33 cellular contexts compared by ENCODE assay signal in the genomic region with DNA sequence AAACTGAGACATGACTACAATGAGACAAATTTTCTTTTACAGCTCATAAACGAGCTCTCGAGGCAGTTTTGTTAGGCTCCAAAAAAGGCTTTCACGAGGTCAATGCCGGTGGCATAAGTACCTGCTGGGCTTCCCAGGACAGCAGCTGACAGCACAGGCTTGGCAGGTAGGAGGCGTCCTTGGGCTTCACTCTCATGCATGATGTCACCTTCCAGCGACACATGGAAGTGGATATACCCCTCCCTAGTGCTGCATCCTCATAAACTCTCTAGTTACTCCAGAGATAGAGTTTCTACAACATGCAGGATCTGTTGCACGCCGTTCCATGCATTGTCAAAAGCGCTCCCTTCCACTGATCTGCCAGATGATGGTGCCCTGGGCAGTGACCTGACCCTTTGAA.
DNase-seq lines count a peak whose midpoint lies in the region; ATAC-seq and TF ChIP-seq lines count a peak whose summit lies in the region.
"Had no signal": no experiment of that assay in that cellular context is flagged by ENCODE, and none has a peak within 500 bp of the region (broad histone marks: within the 10 kb centered on the region; RNA-seq: fewer than 3 reads in every experiment).

No MANE protein-coding gene starts in this region.

- no peak overlapping the region for H3K56ac ChIP-seq in H9 (ENCODE audit: insufficient read length, low read depth, low read length)

- no peak overlapping the region for H3K4me3 ChIP-seq in kidney epithelial cell (ENCODE audit: low read depth, low read length)
- H3K4me3 ChIP-seq: breast epithelium, dorsolateral prefrontal cortex, HAP-1, heart left ventricle had no signal

- H4K91ac ChIP-seq in H9 (ENCODE audit: insufficient read length, low read depth, low read length): no peak overlapping the region

- no peak overlapping the region for H3K27ac Mint-ChIP-seq in H9
- H3K27ac Mint-ChIP-seq: activated CD4-positive, alpha-beta T cell treated with anti-CD3 and anti-CD28 coated beads, Interleukin-2, amount 10 ng/mL, durations not matched to agents 24 days and 14 days; activated naive CD8-positive, alpha-beta T cell; IgD-negative memory B cell; natural killer cell treated with Interleukin-12 subunit alpha and Interleukin-12 subunit beta and Interleukin-15 and Interleukin-18, amount 100 ng/mL, for 72 hours had no signal

- no peaks in the 10 kb centered on the region for H3K36me3 Mint-ChIP-seq in H9 (ENCODE audit: insufficient read depth in 1 of 3, low read depth in 3 of 3)
- H3K36me3 Mint-ChIP-seq: activated naive CD8-positive, alpha-beta T cell; IgD-negative memory B cell; natural killer cell treated with Interleukin-12 subunit alpha and Interleukin-12 subunit beta and Interleukin-15 and Interleukin-18, amount 100 ng/mL, for 72 hours had no signal

- no peak overlapping the region for H3T11ph ChIP-seq in H9 (ENCODE audit: low read length)

- peaks cover 4% of the 10 kb centered on the region; the same call in 1 of the 2 replicates for H3K27me3 Mint-ChIP-seq in H9 (ENCODE audit: low read depth)
- H3K27me3 Mint-ChIP-seq: activated naive CD8-positive, alpha-beta T cell had no signal

- in situ Hi-C loops in SK-MEL-5 (cut with HindIII; ENCODE audit: low pct_unique_long_range_greater_than_20kb, low sequenced_read_pairs): no loop called here

- no CpG with 5 or more reads among the region's 9 CpGs for WGBS in H9 (ENCODE audit: extremely low coverage, insufficient read length, low lambda C conversion rate)

- no peak overlapping the region for H3K4me2 ChIP-seq in H9 (ENCODE audit: insufficient read depth, insufficient read length, low read length)

- H2BK120ac ChIP-seq in H9 (ENCODE audit: low read depth, low read length, poor library complexity, severe bottlenecking): no peak overlapping the region

- peak; percentile 17 for DNase-seq in DMS53 (lab: John Stamatoyannopoulos, UW)
- no peak for DNase-seq in DMS53 treated with DMSO at 0.1 percent for 48 hours (lab: John Stamatoyannopoulos, UW; ENCODE audit: unreplicated experiment)
- DNase-seq in H9: peak; percentile 66
- peak; percentile 14 for DNase-seq in SK-MEL-5 (ENCODE audit: low read depth, low spot score)
- DNase-seq in kidney epithelial cell (ENCODE audit: low read depth): no peak
- DNase-seq in activated CD8-positive, alpha-beta memory T cell treated with anti-CD3 and anti-CD28 coated beads, Interleukin-2, amount 50 U/mL, for 4 hours: no peak
- DNase-seq: 8988T; activated CD4-positive, alpha-beta T cell treated with anti-CD3 and anti-CD28 coated beads, Interleukin-2, amount 10 ng/mL, durations not matched to agents 24 days and 14 days; activated effector memory CD4-positive, alpha-beta T cell treated with Interleukin-2 at 50 U/mL for 16 hours; activated T-cell treated with anti-CD3 and anti-CD28 coated beads, Interleukin-2, amount 50 U/mL, for 1 hour; anterior cingulate cortex; COR-L47; dorsolateral prefrontal cortex; foreskin melanocyte; GDM1; heart left ventricle; left cardiac atrium; NCI-H1105; NCI-H187 treated with DMSO at 0.1 percent for 48 hours; NCI-H526 treated with DMSO at 0.1 percent for 48 hours; stimulated activated CD4-positive, alpha-beta T cell treated with anti-CD3 and anti-CD28 coated beads, Interleukin-15, amount 100 ng/mL, for 24 hours; stimulated activated CD4-positive, alpha-beta T cell treated with anti-CD3 and anti-CD28 coated beads, Interleukin-4, amount 100 ng/mL, for 4 hours; T1000; trophoblast cell had no signal

- H4K5ac ChIP-seq in H9 (ENCODE audit: insufficient read length, low read depth, low read length): no peak overlapping the region

- no peak overlapping the region for H2BK12ac ChIP-seq in H9 (ENCODE audit: insufficient read length, low read depth, low read length)

- no peaks in the 10 kb centered on the region for H3K4me1 ChIP-seq in H9 (ENCODE audit: insufficient read depth, low read length)
- H3K4me1 ChIP-seq: breast epithelium, HAP-1 had no signal

- no peak overlapping the region for H3K4ac ChIP-seq in H9 (ENCODE audit: low read depth, low read length)

- H3K79me2 ChIP-seq in H9 (ENCODE audit: insufficient read depth, low read length): no peaks in the 10 kb centered on the region

- H2AFZ ChIP-seq in H9 (ENCODE audit: low read length): no peak overlapping the region

- no peaks in the 10 kb centered on the region for H3K9me3 Mint-ChIP-seq in H9
- H3K9me3 Mint-ChIP-seq: activated CD4-positive, alpha-beta T cell treated with anti-CD3 and anti-CD28 coated beads, Interleukin-2, amount 10 ng/mL, durations not matched to agents 24 days and 14 days; natural killer cell treated with Interleukin-12 subunit alpha and Interleukin-12 subunit beta and Interleukin-15 and Interleukin-18, amount 100 ng/mL, for 72 hours had no signal

- no peaks in the 10 kb centered on the region for H3K23me2 ChIP-seq in H9 (ENCODE audit: insufficient read length, low read depth, low read length, poor library complexity, severe bottlenecking)

- H2AK5ac ChIP-seq in H9 (ENCODE audit: insufficient read length, low read length): no peak overlapping the region

- peaks cover 2 to 6% of the 10 kb centered on the region in 2 experiments; a peak in 2 of 4 replicates for H3K4me1 Mint-ChIP-seq in H9

- H3K23ac ChIP-seq in H9 (ENCODE audit: insufficient read length, low read depth, low read length): no peak overlapping the region

- H4K20me1 ChIP-seq in H9 (ENCODE audit: control insufficient read depth, insufficient read depth, insufficient read length): no peaks in the 10 kb centered on the region

- ATAC-seq in GM18517 (IDR thresholded peaks at IDR 0.05; ENCODE audit: unreplicated experiment): no peak
- no peak for ATAC-seq in GM18861 (IDR thresholded peaks at IDR 0.05; ENCODE audit: unreplicated experiment)
- ATAC-seq: heart left ventricle; left cardiac atrium; natural killer cell treated with Interleukin-12 subunit alpha and Interleukin-12 subunit beta and Interleukin-15 and Interleukin-18, amount 100 ng/mL, for 72 hours had no signal

- no peaks in the 10 kb centered on the region for H3K9me3 ChIP-seq in H9 (ENCODE audit: control insufficient read depth, low read depth, low read length)
- H3K9me3 ChIP-seq: breast epithelium, HAP-1, heart left ventricle had no signal

- no peak overlapping the region for H4K8ac ChIP-seq in H9 (replicated peaks; ENCODE audit: insufficient read length, low read depth, low read length)

- no peak overlapping the region for H3K27ac ChIP-seq in H9 (ENCODE audit: insufficient read length, low read depth, low read length)
- H3K27ac ChIP-seq: breast epithelium, C4-2B, dorsolateral prefrontal cortex, heart left ventricle, VCaP had no signal

- H3K36me3 ChIP-seq in kidney epithelial cell (ENCODE audit: control insufficient read depth, insufficient read depth, low read length): no peaks in the 10 kb centered on the region
- H3K36me3 ChIP-seq: breast epithelium, HAP-1, heart left ventricle had no signal

- H3K79me1 ChIP-seq in H9 (ENCODE audit: insufficient read depth, low read depth, low read length, poor library complexity, severe bottlenecking): no peaks in the 10 kb centered on the region

- peak; percentile 52 for TF ChIP-seq CTCF in H9 (conservative IDR thresholded peaks at IDR 0.05)
- peak; percentile 2 for TF ChIP-seq CTCF in kidney epithelial cell (IDR thresholded peaks at IDR 0.05; ENCODE audit: insufficient read depth, low read length, poor library complexity, severe bottlenecking)

- no peak overlapping the region for H2BK15ac ChIP-seq in H9 (ENCODE audit: low read depth, low read length)

- H3K18ac ChIP-seq in H9 (ENCODE audit: insufficient read length, low read depth, low read length): no peak overlapping the region

- no peaks in the 10 kb centered on the region for H3K27me3 ChIP-seq in H9 (ENCODE audit: insufficient read depth, low read length)
- no peaks in the 10 kb centered on the region for H3K27me3 ChIP-seq in kidney epithelial cell (ENCODE audit: control insufficient read depth, insufficient read depth, low read length)
- H3K27me3 ChIP-seq: breast epithelium, dorsolateral prefrontal cortex, heart left ventricle had no signal

- no peak overlapping the region for H3K14ac ChIP-seq in H9 (ENCODE audit: insufficient read depth, low read length)

- no peak overlapping the region for H2BK5ac ChIP-seq in H9 (ENCODE audit: insufficient read length, low read length)

- H2BK20ac ChIP-seq in H9 (ENCODE audit: low read depth, low read length, poor library complexity, severe bottlenecking): no peak overlapping the region

- no peak overlapping the region for H3K9ac ChIP-seq in H9 (ENCODE audit: extremely low read depth, insufficient read length, low read length)

- no peak overlapping the region for H3K4me3 Mint-ChIP-seq in H9
- H3K4me3 Mint-ChIP-seq: activated CD4-positive, alpha-beta T cell treated with anti-CD3 and anti-CD28 coated beads, Interleukin-2, amount 10 ng/mL, durations not matched to agents 24 days and 14 days; activated naive CD8-positive, alpha-beta T cell; IgD-negative memory B cell; natural killer cell treated with Interleukin-12 subunit alpha and Interleukin-12 subunit beta and Interleukin-15 and Interleukin-18, amount 100 ng/mL, for 72 hours had no signal

Comparison
In these comparisons a context has a peak if more than half of its experiments do, and no peak if none do; other contexts are left out.
1. DNase-seq: peak in DMS53 (single experiment), H9 (single experiment) and SK-MEL-5 (single experiment); none in DMS53 treated with DMSO at 0.1 percent for 48 hours (single experiment), kidney epithelial cell (single experiment) and activated CD8-positive, alpha-beta memory T cell treated with anti-CD3 and anti-CD28 coated beads, Interleukin-2, amount 50 U/mL, for 4 hours (single experiment).